ENCODE assay signal across 13 cellular contexts in genomic region chr1:109783436-109783835, GRCh38. TPM values are rescaled to one million over a fixed set of nuclear protein-coding genes. Genes with fewer than 3 reads are reported as not detected.
DNase-seq lines count a peak whose midpoint lies in the region; ATAC-seq, FAIRE-seq and TF ChIP-seq lines count a peak whose summit lies in the region.
"Had no signal": no experiment of that assay in that cellular context is flagged by ENCODE, and none has a peak within 500 bp of the region (broad histone marks: within the 10 kb centered on the region; RNA-seq: fewer than 3 reads in every experiment).

No MANE protein-coding gene starts in this region.

- no peaks in the 10 kb centered on the region for H3K9me3 ChIP-seq in right lobe of liver
- peaks cover 8% of the 10 kb centered on the region for H3K9me3 ChIP-seq in HepG2 (ENCODE audit: low read length)
- no peaks in the 10 kb centered on the region for H3K9me3 ChIP-seq in lung (ENCODE audit: control insufficient read depth in 2 of 2, insufficient read depth in 1 of 2, low read length in 1 of 2)

- H3K9ac ChIP-seq in HepG2 (ENCODE audit: insufficient read depth, low read depth, low read length), result no peak overlapping the region

- FAIRE-seq in HepG2 (lab: Jason Lieb, UNC), result no peak
- FAIRE-seq: frontal cortex had no signal

- ATAC-seq in right lobe of liver (no peak), HepG2 (no peak), lung (ENCODE audit: insufficient read depth, low FRiP score) (peak; percentile 42)

- no peaks in the 10 kb centered on the region for H3K4me1 ChIP-seq in right lobe of liver
- peaks cover 14% of the 10 kb centered on the region for H3K4me1 ChIP-seq in HepG2 (ENCODE audit: insufficient read depth, low read length)
- peaks cover 0 to 19% of the 10 kb centered on the region in 2 donors for H3K4me1 ChIP-seq in lung (ENCODE audit: control insufficient read depth in 2 of 2, insufficient read depth in 2 of 2, low read length in 2 of 2)

- POLR2A ChIA-PET in HepG2 (lab: Yijun Ruan, JAX), result no interaction called here

- no TSS peak for BruUV-seq in HepG2 (replicated peaks; lab: Mats Ljungman, UMichigan)

- H3K27me3 ChIP-seq in right lobe of liver (no peaks in the 10 kb centered on the region), HepG2 (ENCODE audit: control insufficient read depth in 1 of 2, insufficient read depth in 2 of 2, low read length in 2 of 2) (peaks cover 0 to 3% of the 10 kb centered on the region in 2 experiments; a peak in 3 of 5 replicates), lung (ENCODE audit: control insufficient read depth, insufficient read depth) (no peaks in the 10 kb centered on the region)

- DNase-seq in right lobe of liver, result peak in 2 of 3 donors; percentile 10 to 35
- no peak for DNase-seq in HepG2 (ENCODE audit: low spot score)
- DNase-seq in cardiac fibroblast (ENCODE audit: low read depth in 2 of 2), result peak; percentile 84
- no peak for DNase-seq in lung (ENCODE audit: low spot score)
- DNase-seq in erythroblast (lab: John Stamatoyannopoulos, UW), result no peak
- DNase-seq in stimulated activated CD4-positive, alpha-beta T cell treated with anti-CD3 and anti-CD28 coated beads, Interleukin-15, amount 100 ng/mL, for 24 hours, result no peak
- no peak for DNase-seq in NCI-H524 (lab: John Stamatoyannopoulos, UW)
- DNase-seq in cerebellum (ENCODE audit: low spot score), result no peak
- DNase-seq: AML-193, NCI-H774 had no signal

- H3K4me2 ChIP-seq in HepG2 (ENCODE audit: low read depth, low read length), result no peak overlapping the region

- H3K36me3 ChIP-seq in right lobe of liver (no peaks in the 10 kb centered on the region), HepG2 (replicated peaks in 1 of 2; ENCODE audit: control insufficient read depth in 1 of 2, insufficient read depth in 2 of 2, low read length in 2 of 2) (no peaks in the 10 kb centered on the region), lung (ENCODE audit: control insufficient read depth in 2 of 2, insufficient read depth in 2 of 2, low read length in 2 of 2) (no peaks in the 10 kb centered on the region)

- H2AFZ ChIP-seq in HepG2 (ENCODE audit: low read length), result no peak overlapping the region

- intact Hi-C loops in right lobe of liver (cut with DNase I), result no loop called here
- intact Hi-C loops in HepG2 (cut with micrococcal nuclease; ENCODE audit: unreplicated experiment), result no loop called here

- H3K4me3 ChIP-seq in right lobe of liver (no peak overlapping the region), HepG2 (replicated peaks in 1 of 3; ENCODE audit: insufficient read depth in 1 of 3, low read depth in 2 of 3, low read length in 3 of 3) (no peak overlapping the region), cardiac fibroblast (replicated peaks in 1 of 2; ENCODE audit: low read depth in 2 of 2, low read length in 2 of 2) (no peak overlapping the region), lung (no peak overlapping the region)
- H3K4me3 ChIP-seq: skin epidermis had no signal

- CTCF ChIA-PET in HepG2 (lab: Yijun Ruan, JAX; ENCODE audit: low intra/inter-chr PET ratio, low total read pairs), result no interaction called here

- no peak overlapping the region for H3K27ac ChIP-seq in right lobe of liver
- H3K27ac ChIP-seq in HepG2 (ENCODE audit: extremely low read length, insufficient read depth, low read length), result no peak overlapping the region
- H3K27ac ChIP-seq in lung (ENCODE audit: low read depth in 1 of 2, low read length in 1 of 2), result peak overlapping the region in 1 of 2 donors; percentile 54

- H3K79me2 ChIP-seq in HepG2 (ENCODE audit: insufficient read depth, low read length), result no peaks in the 10 kb centered on the region

- TF ChIP-seq POLR2A in right lobe of liver (IDR thresholded peaks at IDR 0.05) (no peak), HepG2 (IDR thresholded peaks at IDR 0.05; ENCODE audit: insufficient read depth in 1 of 2, low read depth in 2 of 2, low read length in 2 of 2) (no peak), erythroblast (IDR thresholded peaks at IDR 0.05; ENCODE audit: low read length) (no peak)

- no CpG with 5 or more reads among the region's 8 CpGs for WGBS in right lobe of liver (ENCODE audit: insufficient coverage, low coverage, low lambda C conversion rate, missing lambda C conversion rate)
- WGBS in HepG2 (ENCODE audit: low lambda C conversion rate), result 47% methylated on average over 8 of the region's 8 CpGs
- 33 to 75% methylated on average over 8 of the region's 8 CpGs for WGBS in lung, 2 donors

- no peaks in the 10 kb centered on the region for H4K20me1 ChIP-seq in HepG2 (ENCODE audit: insufficient read depth, low read length)

- no peak for TF ChIP-seq RAD21 in HepG2 (CRISPR knock-in tag; IDR thresholded peaks at IDR 0.05)

- in situ Hi-C loops in HepG2 (cut with HindIII; ENCODE audit: extremely low pct_ligation_motif_present, low pct_unique_long_range_greater_than_20kb), result no loop called here

- no peak for TF ChIP-seq CTCF in right lobe of liver (IDR thresholded peaks at IDR 0.05)
- no peak for TF ChIP-seq CTCF in HepG2 (CRISPR knock-in tag; IDR thresholded peaks at IDR 0.05)
- no peak for TF ChIP-seq CTCF in cardiac fibroblast (IDR thresholded peaks at IDR 0.05; ENCODE audit: low read depth, low read length)
- TF ChIP-seq CTCF in lung (IDR thresholded peaks at IDR 0.05; ENCODE audit: control extremely low read depth, extremely low read depth), result no peak

- no peak for TF ChIP-seq EP300 in HepG2 (IDR thresholded peaks at IDR 0.05; ENCODE audit: low read depth in 2 of 2, low read length in 2 of 2)
- TF ChIP-seq EP300 in HepG2 (CRISPR knock-in tag; IDR thresholded peaks at IDR 0.05; ENCODE audit: borderline replicate concordance), result no peak

TF ChIP-seq in HepG2, 621 proteins besides CTCF, POLR2A, EP300 and RAD21:
- TF ChIP-seq ZNF761 (CRISPR knock-in tag; conservative IDR thresholded peaks at IDR 0.05), result no peak

RNA-seq across cellular contexts. Expression of gene EPS8L3, which starts 19.7 kb away (rescaled TPM):
- 1 to 10 TPM in 3 of 6 experiments, not detected in 3; 3.2 to 4.7 (median 3.3) TPM for total RNA-seq in right lobe of liver
- 7.6 and 18.2 TPM in 2 replicates for total RNA-seq in HepG2 (2016; rRNA removed; fragmentation: Illumina TruSeq; extraction: Trizol)
- total RNA-seq in HepG2 (2016; cell fraction: cytosol; rRNA removed; fragmentation: Illumina TruSeq; extraction: Trizol; ENCODE audit: low read depth), result 3.1 and 3.5 TPM in 2 replicates
- total RNA-seq in HepG2 (2016; cell fraction: insoluble cytoplasmic fraction; rRNA removed; fragmentation: Illumina TruSeq; extraction: Trizol), result 6.3 and 18.1 TPM in 2 replicates
- total RNA-seq in HepG2 (2016; cell fraction: membrane; rRNA removed; fragmentation: Illumina TruSeq; extraction: Trizol), result 4.6 and 5.1 TPM in 2 replicates
- total RNA-seq in HepG2 (2016; cell fraction: nucleus; rRNA removed; fragmentation: Illumina TruSeq; extraction: Trizol), result 21.5 and 27.6 TPM in 2 replicates
- 106 and 127 TPM in 2 replicates for polyA plus RNA-seq in HepG2 (2011; rRNA removed)
- 24.6 and 30.4 TPM in 2 replicates for polyA plus RNA-seq in HepG2 (2011; cell fraction: cytosol; rRNA removed)
- 854 and 1,047 TPM in 2 replicates for polyA plus RNA-seq in HepG2 (2011; cell fraction: nucleus; rRNA removed)
- 79.1 and 95.8 TPM in 2 replicates for polyA plus RNA-seq in HepG2 (2012)
- 3.0 and 3.7 TPM in 2 replicates for polyA plus RNA-seq in HepG2 (2016; cell fraction: cytosol; fragmentation: Illumina TruSeq; extraction: Trizol; ENCODE audit: low read depth)
- polyA plus RNA-seq in HepG2 (2016; cell fraction: insoluble cytoplasmic fraction; fragmentation: Illumina TruSeq; extraction: Trizol; ENCODE audit: low read depth), result 11.9 and 13.8 TPM in 2 replicates
- polyA plus RNA-seq in HepG2 (2016; cell fraction: membrane; fragmentation: Illumina TruSeq; extraction: Trizol; ENCODE audit: low read depth), result 4.6 and 5.0 TPM in 2 replicates
- polyA plus RNA-seq in HepG2 (2016; cell fraction: nucleus; fragmentation: Illumina TruSeq; extraction: Trizol; ENCODE audit: insufficient read depth, low read depth), result 139 and 140 TPM in 2 replicates
- 2.2 and 43.5 TPM in 2 replicates for polyA minus RNA-seq in HepG2 (2011; rRNA and poly(A)+ RNA removed; ENCODE audit: low replicate concordance)
- 15.7 and 17.0 TPM in 2 replicates for polyA minus RNA-seq in HepG2 (2011; cell fraction: cytosol; rRNA and poly(A)+ RNA removed)
- polyA minus RNA-seq in HepG2 (2011; cell fraction: nucleus; rRNA and poly(A)+ RNA removed), result 107 and 127 TPM in 2 replicates
- total RNA-seq in lung, result under 1 TPM in 1 of 2 donors, not detected in 1; 0.52 TPM
- polyA plus RNA-seq in lung, result under 1 TPM in 1 of 2 donors, not detected in 1; 0.10 TPM
- total RNA-seq in cerebellum, result not detected
- total RNA-seq: frontal cortex, urinary bladder had no signal

RNA-seq across cellular contexts. Expression of gene GSTM3, which starts 42.6 kb away (rescaled TPM):
- 10 to 100 TPM in 3 of 6 experiments, 1 to 10 TPM in 3; 1.2 to 19.2 (median 10.6) TPM for total RNA-seq in right lobe of liver
- 127 and 150 TPM in 2 replicates for total RNA-seq in HepG2 (2016; rRNA removed; fragmentation: Illumina TruSeq; extraction: Trizol)
- total RNA-seq in HepG2 (2016; cell fraction: cytosol; rRNA removed; fragmentation: Illumina TruSeq; extraction: Trizol; ENCODE audit: low read depth), result 35.2 and 40.3 TPM in 2 replicates
- total RNA-seq in HepG2 (2016; cell fraction: insoluble cytoplasmic fraction; rRNA removed; fragmentation: Illumina TruSeq; extraction: Trizol), result 127 and 162 TPM in 2 replicates
- 35.2 and 39.0 TPM in 2 replicates for total RNA-seq in HepG2 (2016; cell fraction: membrane; rRNA removed; fragmentation: Illumina TruSeq; extraction: Trizol)
- total RNA-seq in HepG2 (2016; cell fraction: nucleus; rRNA removed; fragmentation: Illumina TruSeq; extraction: Trizol), result 49.3 and 64.9 TPM in 2 replicates
- 124 and 142 TPM in 2 replicates for polyA plus RNA-seq in HepG2 (2011; rRNA removed)
- polyA plus RNA-seq in HepG2 (2011; cell fraction: cytosol; rRNA removed), result 105 and 126 TPM in 2 replicates
- 39.2 and 41.5 TPM in 2 replicates for polyA plus RNA-seq in HepG2 (2011; cell fraction: nucleus; rRNA removed)
- 102 and 104 TPM in 2 replicates for polyA plus RNA-seq in HepG2 (2012)
- 37.0 and 38.1 TPM in 2 replicates for polyA plus RNA-seq in HepG2 (2016; cell fraction: cytosol; fragmentation: Illumina TruSeq; extraction: Trizol; ENCODE audit: low read depth)
- polyA plus RNA-seq in HepG2 (2016; cell fraction: insoluble cytoplasmic fraction; fragmentation: Illumina TruSeq; extraction: Trizol; ENCODE audit: low read depth), result 128 and 138 TPM in 2 replicates
- 28.9 and 29.1 TPM in 2 replicates for polyA plus RNA-seq in HepG2 (2016; cell fraction: membrane; fragmentation: Illumina TruSeq; extraction: Trizol; ENCODE audit: low read depth)
- polyA plus RNA-seq in HepG2 (2016; cell fraction: nucleus; fragmentation: Illumina TruSeq; extraction: Trizol; ENCODE audit: insufficient read depth, low read depth), result 66.5 and 79.1 TPM in 2 replicates
- 34.6 and 95.6 TPM in 2 replicates for polyA minus RNA-seq in HepG2 (2011; rRNA and poly(A)+ RNA removed; ENCODE audit: low replicate concordance)
- 31.6 and 39.1 TPM in 2 replicates for polyA minus RNA-seq in HepG2 (2011; cell fraction: cytosol; rRNA and poly(A)+ RNA removed)
- 15.7 and 24.2 TPM in 2 replicates for polyA minus RNA-seq in HepG2 (2011; cell fraction: nucleus; rRNA and poly(A)+ RNA removed)
- total RNA-seq in lung, result 10 to 100 TPM; 11.0 to 39.5 TPM
- 10 to 100 TPM; 21.7 to 24.1 TPM for polyA plus RNA-seq in lung
- total RNA-seq in cerebellum, result 47.8 TPM

Comparison
In these comparisons a context has a peak if more than half of its experiments do, and no peak if none do; other contexts are left out.
1. DNase-seq: peak in right lobe of liver (2 of 3) and cardiac fibroblast (2 of 2); none in HepG2 (single experiment), lung (single experiment), erythroblast (0 of 2), stimulated activated CD4-positive, alpha-beta T cell treated with anti-CD3 and anti-CD28 coated beads, Interleukin-15, amount 100 ng/mL, for 24 hours (single experiment), NCI-H524 (0 of 2) and cerebellum (single experiment).